ENCODE assay signal across 19 cellular contexts in genomic region chr19:4423727-4424126, GRCh38.
"Had no signal": no experiment of that assay in that cellular context is flagged by ENCODE, and none has a peak within 500 bp of the region (broad histone marks: within the 10 kb centered on the region; RNA-seq: fewer than 3 reads in every experiment).

No MANE protein-coding gene starts in this region.

- H3K9me3 ChIP-seq: esophagus muscularis mucosa, gastrocnemius medialis, neutrophil, psoas muscle, right lobe of liver, tibial artery, upper lobe of right lung, vagina had no signal

- H3K27me3 Mint-ChIP-seq: naive thymus-derived CD4-positive, alpha-beta T cell; stimulated activated naive CD8-positive, alpha-beta T cell treated with anti-CD3 and anti-CD28 coated beads, Interleukin-15, Interleukin-2, amounts not matched to agents 100 ng/mL and 50 ng/mL, for 24 hours had no signal

- H3K4me3 Mint-ChIP-seq: naive thymus-derived CD4-positive, alpha-beta T cell; stimulated activated effector memory CD8-positive, alpha-beta T cell treated with anti-CD3 and anti-CD28 coated beads, Interleukin-12 subunit alpha, Interleukin-12 subunit beta, amount 100 ng/mL, for 72 hours; stimulated activated naive CD8-positive, alpha-beta T cell treated with anti-CD3 and anti-CD28 coated beads, Interleukin-15, Interleukin-2, amounts not matched to agents 100 ng/mL and 50 ng/mL, for 24 hours had no signal

- ATAC-seq: gastrocnemius medialis; left lobe of liver; naive thymus-derived CD4-positive, alpha-beta T cell; psoas muscle; right lobe of liver; stimulated activated effector memory CD8-positive, alpha-beta T cell treated with anti-CD3 and anti-CD28 coated beads, Interleukin-12 subunit alpha, Interleukin-12 subunit beta, amount 100 ng/mL, for 72 hours; upper lobe of right lung had no signal

- H3K36me3 ChIP-seq: right lobe of liver, vagina had no signal

- H3K4me1 Mint-ChIP-seq: stimulated activated effector memory CD8-positive, alpha-beta T cell treated with anti-CD3 and anti-CD28 coated beads, Interleukin-12 subunit alpha, Interleukin-12 subunit beta, amount 100 ng/mL, for 72 hours had no signal

- H3K27ac ChIP-seq: epithelial cell of prostate, esophagus muscularis mucosa, gastrocnemius medialis, neutrophil, psoas muscle, right lobe of liver, tibial artery, upper lobe of right lung, vagina had no signal

- H3K9me3 Mint-ChIP-seq: naive thymus-derived CD4-positive, alpha-beta T cell; stimulated activated effector memory CD8-positive, alpha-beta T cell treated with anti-CD3 and anti-CD28 coated beads, Interleukin-12 subunit alpha, Interleukin-12 subunit beta, amount 100 ng/mL, for 72 hours; stimulated activated naive CD8-positive, alpha-beta T cell treated with anti-CD3 and anti-CD28 coated beads, Interleukin-15, Interleukin-2, amounts not matched to agents 100 ng/mL and 50 ng/mL, for 24 hours had no signal

- DNase-seq: effector memory CD4-positive, alpha-beta T cell; gastrocnemius medialis; islet precursor cell; mammary epithelial cell; naive thymus-derived CD4-positive, alpha-beta T cell; psoas muscle; retina; right lobe of liver; stimulated activated CD4-positive, alpha-beta T cell treated with anti-CD3 and anti-CD28 coated beads, Interleukin-4, amount 100 ng/mL, for 1 hour; stimulated activated CD8-positive, alpha-beta memory T cell treated with anti-CD3 and anti-CD28 coated beads, Interleukin-4, amount 100 ng/mL, for 48 hours; tibial artery; upper lobe of right lung had no signal

- H3K27ac Mint-ChIP-seq: naive thymus-derived CD4-positive, alpha-beta T cell; stimulated activated effector memory CD8-positive, alpha-beta T cell treated with anti-CD3 and anti-CD28 coated beads, Interleukin-12 subunit alpha, Interleukin-12 subunit beta, amount 100 ng/mL, for 72 hours; stimulated activated naive CD8-positive, alpha-beta T cell treated with anti-CD3 and anti-CD28 coated beads, Interleukin-15, Interleukin-2, amounts not matched to agents 100 ng/mL and 50 ng/mL, for 24 hours had no signal

- H3K4me3 ChIP-seq: esophagus muscularis mucosa, gastrocnemius medialis, psoas muscle, right lobe of liver, tibial artery, upper lobe of right lung, vagina had no signal

- H3K27me3 ChIP-seq: esophagus muscularis mucosa, gastrocnemius medialis, neutrophil, right lobe of liver, tibial artery, upper lobe of right lung, vagina had no signal

- H3K4me1 ChIP-seq: esophagus muscularis mucosa, gastrocnemius medialis, psoas muscle, right lobe of liver, tibial artery, upper lobe of right lung had no signal
